1 cellular context compared by ENCODE assay signal in genomic region chr5:131164161-131164930, GRCh38.
TF ChIP-seq lines count a peak whose summit lies in the region.

No MANE protein-coding gene starts in this region.

TF ChIP-seq in K562, 482 proteins besides CTCF, POLR2A, EP300 and RAD21 (continued from another document and continues in another):
- no peak for TF ChIP-seq ELK1 (CRISPR knock-in tag; IDR thresholded peaks at IDR 0.05)
- TF ChIP-seq ID3 (CRISPR knock-in tag; IDR thresholded peaks at IDR 0.05), result no peak
- TF ChIP-seq ID3 (tag; IDR thresholded peaks at IDR 0.05), result peak; percentile 70; the same call in 1 of the 2 replicates
- TF ChIP-seq FOXK1 (CRISPR knock-in tag; IDR thresholded peaks at IDR 0.05; ENCODE audit: borderline replicate concordance), result no peak; the same call in 1 of the 2 replicates
- no peak for TF ChIP-seq PBX2 (CRISPR knock-in tag; IDR thresholded peaks at IDR 0.05; ENCODE audit: low read depth)
- no peak for TF ChIP-seq PBX2 (tag; conservative IDR thresholded peaks at IDR 0.05; ENCODE audit: low read depth)
- no peak for TF ChIP-seq NR3C1 (CRISPR knock-in tag; IDR thresholded peaks at IDR 0.05)
- no peak for TF ChIP-seq ZBTB43 (CRISPR knock-in tag; IDR thresholded peaks at IDR 0.05)
- TF ChIP-seq ZBTB49 (CRISPR knock-in tag; IDR thresholded peaks at IDR 0.05; ENCODE audit: borderline replicate concordance), result no peak
- no peak for TF ChIP-seq NCOR1 (IDR thresholded peaks at IDR 0.05)
- peak; percentile 82; the same call in 1 of the 2 replicates for TF ChIP-seq FOXP1 (CRISPR knock-in tag; IDR thresholded peaks at IDR 0.05)
- TF ChIP-seq HDAC1 (IDR thresholded peaks at IDR 0.05), result peak in 1 of 2 experiments; percentile 82; a peak in 2 of 4 replicates
- TF ChIP-seq TAF1 (IDR thresholded peaks at IDR 0.05; ENCODE audit: control insufficient read depth, extremely low read depth, insufficient read depth, low read length, severe bottlenecking), result peak; percentile 78
- peak; percentile 16; the same call in 1 of the 2 replicates for TF ChIP-seq HDAC2 (IDR thresholded peaks at IDR 0.05)
- TF ChIP-seq CHD4 (IDR thresholded peaks at IDR 0.05; ENCODE audit: insufficient read depth, insufficient replicate concordance, low read depth, low read length, poor library complexity, severe bottlenecking), result no peak
- peak; percentile 63; the same call in 1 of the 2 replicates for TF ChIP-seq ZZZ3 (IDR thresholded peaks at IDR 0.05)
- 0 out of 2 replicates have a peak, but pooled peaks have one; percentile 25 for TF ChIP-seq SIN3B (IDR thresholded peaks at IDR 0.05; ENCODE audit: low read depth)
- TF ChIP-seq ATF7 (IDR thresholded peaks at IDR 0.05), result 0 out of 2 replicates have a peak, but pooled peaks have one; percentile 6
- no peak for TF ChIP-seq TEAD4 (IDR thresholded peaks at IDR 0.05; ENCODE audit: low read length)
- TF ChIP-seq TEAD4 (CRISPR knock-in tag; IDR thresholded peaks at IDR 0.05; ENCODE audit: borderline replicate concordance), result peak; percentile 69
- TF ChIP-seq ATF6 (CRISPR knock-in tag; IDR thresholded peaks at IDR 0.05), result peak; percentile 88; the same call in 1 of the 2 replicates
- no peak for TF ChIP-seq NFE2 (IDR thresholded peaks at IDR 0.05; ENCODE audit: low read depth)
- 0 out of 4 replicates have a peak, but pooled peaks of 1 of the 2 experiments have one; percentile 3 for TF ChIP-seq MNT (conservative IDR thresholded peaks at IDR 0.05)
- TF ChIP-seq CBX3 (IDR thresholded peaks at IDR 0.05; ENCODE audit: borderline replicate concordance in 1 of 2, low read length in 2 of 2), result no peak
- peak; percentile 67 for TF ChIP-seq RNF2 (IDR thresholded peaks at IDR 0.05)
- TF ChIP-seq ZNF551 (CRISPR knock-in tag; IDR thresholded peaks at IDR 0.05), result no peak
- TF ChIP-seq IRF2 (CRISPR knock-in tag; IDR thresholded peaks at IDR 0.05), result no peak
- peak; percentile 49 for TF ChIP-seq SMAD1 (IDR thresholded peaks at IDR 0.05; ENCODE audit: low read depth, low read length, partially characterized antibody)
- no peak for TF ChIP-seq GTF2F1 (IDR thresholded peaks at IDR 0.05; ENCODE audit: low read depth, low read length)
- 0 out of 2 replicates have a peak, but pooled peaks have one; percentile 71 for TF ChIP-seq POLR2H (tag; IDR thresholded peaks at IDR 0.05; ENCODE audit: low read depth)
- no peak for TF ChIP-seq NELFE (IDR thresholded peaks at IDR 0.05; ENCODE audit: insufficient read depth, insufficient read length)
- no peak; the same call in 1 of the 2 replicates for TF ChIP-seq THAP7 (CRISPR knock-in tag; IDR thresholded peaks at IDR 0.05)
- TF ChIP-seq ZNF384 (IDR thresholded peaks at IDR 0.05; ENCODE audit: low read depth, low read length), result no peak
- TF ChIP-seq MLLT1 (IDR thresholded peaks at IDR 0.05), result peak; percentile 49 to 63; a peak in 2 of 4 replicates
- TF ChIP-seq PHF20 (IDR thresholded peaks at IDR 0.05; ENCODE audit: partially characterized antibody), result peak; percentile 63
- TF ChIP-seq EHMT2 (IDR thresholded peaks at IDR 0.05), result no peak
- no peak for TF ChIP-seq ZNF274 (IDR thresholded peaks at IDR 0.05; ENCODE audit: borderline replicate concordance, low read depth, low read length)
- TF ChIP-seq SOX6 (IDR thresholded peaks at IDR 0.05), result peak; percentile 47; the same call in 1 of the 2 replicates
- TF ChIP-seq PTTG1 (tag; IDR thresholded peaks at IDR 0.05; ENCODE audit: low read depth), result no peak
- no peak for TF ChIP-seq CBX5 (IDR thresholded peaks at IDR 0.05; ENCODE audit: borderline replicate concordance, low read depth)
- peak; percentile 68 for TF ChIP-seq CBX1 (IDR thresholded peaks at IDR 0.05; ENCODE audit: low read depth)
- TF ChIP-seq BCL6 (CRISPR knock-in tag; IDR thresholded peaks at IDR 0.05), result no peak
- TF ChIP-seq HMGN3 (IDR thresholded peaks at IDR 0.05; ENCODE audit: borderline replicate concordance, extremely low read depth, insufficient read length, low read depth, low read length), result peak; percentile 88
- 0 out of 2 replicates have a peak, but pooled peaks have one; percentile 7 for TF ChIP-seq HES1 (IDR thresholded peaks at IDR 0.05; ENCODE audit: low read depth)
- TF ChIP-seq NFIX (CRISPR knock-in tag; IDR thresholded peaks at IDR 0.05; ENCODE audit: low read depth), result no peak
- TF ChIP-seq THAP12 (CRISPR knock-in tag; IDR thresholded peaks at IDR 0.05), result peak; percentile 35; the same call in 1 of the 2 replicates
